Comparison of ENCODE assay signal across 17 cellular contexts in the genomic region with DNA sequence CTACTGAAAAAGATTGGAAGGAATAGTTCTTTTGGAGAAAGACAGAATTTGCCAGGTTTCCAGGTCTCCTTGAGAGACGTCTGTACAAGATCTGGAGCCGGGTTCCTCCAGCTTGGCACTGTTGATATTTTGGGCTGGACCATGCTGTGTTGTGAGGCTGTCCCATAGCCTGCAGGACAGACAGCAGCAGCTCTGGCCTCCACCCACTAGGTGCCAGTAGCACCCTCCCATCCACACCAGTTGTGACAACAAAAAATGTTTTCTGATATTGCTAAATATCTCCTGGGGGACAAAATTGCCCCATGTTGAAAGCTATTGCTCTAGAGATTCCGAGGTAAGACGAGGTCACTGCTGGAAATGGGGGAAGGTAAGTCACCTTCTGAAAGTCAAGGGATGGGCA.
DNase-seq lines count a peak whose midpoint lies in the region; ATAC-seq and TF ChIP-seq lines count a peak whose summit lies in the region.
"Had no signal": no experiment of that assay in that cellular context is flagged by ENCODE, and none has a peak within 500 bp of the region (broad histone marks: within the 10 kb centered on the region; RNA-seq: fewer than 3 reads in every experiment).

No MANE protein-coding gene starts in this region.

- H3K27me3 ChIP-seq in BE2C, result no peaks in the 10 kb centered on the region
- H3K27me3 ChIP-seq: right atrium auricular region had no signal

- DNase-seq in BE2C (no peak), NAMALWA (ENCODE audit: low spot score) (peak; percentile 31), chondrocyte (ENCODE audit: low spot score) (no peak), omental fat pad (ENCODE audit: low spot score) (no peak), GOT3 (lab: John Stamatoyannopoulos, UW) (no peak), GM19238 (ENCODE audit: insufficient read length, low spot score) (no peak)
- DNase-seq: activated CD8-positive, alpha-beta T cell treated with anti-CD3 and anti-CD28 coated beads, Interleukin-2, amount 10 ng/mL, durations not matched to agents 7 days and 5 days; activated gamma-delta T cell treated with Interleukin-2 at 50 U/mL for 16 hours; C1 segment of cervical spinal cord; head of caudate nucleus; KBM-7; NCI-H2029 had no signal

- H3K27me3 Mint-ChIP-seq in chondrocyte (ENCODE audit: low read depth), result peaks cover 11% of the 10 kb centered on the region

- ATAC-seq in GM18498 (IDR thresholded peaks at IDR 0.05; ENCODE audit: unreplicated experiment) (no peak), omental fat pad (ENCODE audit: low FRiP score) (no peak)
- ATAC-seq: activated CD8-positive, alpha-beta T cell treated with anti-CD3 and anti-CD28 coated beads, Interleukin-2, amount 10 ng/mL, durations not matched to agents 7 days and 5 days; left lobe of liver had no signal

- no peaks in the 10 kb centered on the region for H3K9me3 ChIP-seq in BE2C
- H3K9me3 ChIP-seq: right atrium auricular region had no signal

- no peaks in the 10 kb centered on the region for H3K9me3 Mint-ChIP-seq in chondrocyte (ENCODE audit: low read depth)
- H3K9me3 Mint-ChIP-seq: T-helper 1 cell treated with Interleukin-12 subunit alpha and Interleukin-12 subunit beta and Interleukin-4 antibody, amounts not matched to agents 30 μg/mL and 1 μg/mL, for 36 hours had no signal

- H3K4me3 Mint-ChIP-seq in chondrocyte (ENCODE audit: unreplicated experiment), result no peak overlapping the region
- H3K4me3 Mint-ChIP-seq: activated CD8-positive, alpha-beta T cell treated with anti-CD3 and anti-CD28 coated beads, Interleukin-2, amount 10 ng/mL, durations not matched to agents 7 days and 5 days; T-helper 1 cell treated with Interleukin-12 subunit alpha and Interleukin-12 subunit beta and Interleukin-4 antibody, amounts not matched to agents 30 μg/mL and 1 μg/mL, for 36 hours had no signal

- H3K36me3 Mint-ChIP-seq in chondrocyte (ENCODE audit: low read depth), result no peaks in the 10 kb centered on the region

- no peaks in the 10 kb centered on the region for H3K4me1 Mint-ChIP-seq in chondrocyte (ENCODE audit: low read depth)

- TF ChIP-seq CTCF in BE2C (IDR thresholded peaks at IDR 0.05; ENCODE audit: low read depth, low read length) (peak; percentile 20; the same call in 1 of the 2 replicates), GM12875 (IDR thresholded peaks at IDR 0.05; ENCODE audit: borderline replicate concordance, insufficient read depth, low read depth, low read length) (peak; percentile 31; the same call in 1 of the 2 replicates), chondrocyte (IDR thresholded peaks at IDR 0.05) (peak; percentile 36), omental fat pad (IDR thresholded peaks at IDR 0.05) (no peak)

- no peak overlapping the region for H3K27ac Mint-ChIP-seq in chondrocyte (ENCODE audit: unreplicated experiment)
- H3K27ac Mint-ChIP-seq: activated CD8-positive, alpha-beta T cell treated with anti-CD3 and anti-CD28 coated beads, Interleukin-2, amount 10 ng/mL, durations not matched to agents 7 days and 5 days; T-helper 1 cell treated with Interleukin-12 subunit alpha and Interleukin-12 subunit beta and Interleukin-4 antibody, amounts not matched to agents 30 μg/mL and 1 μg/mL, for 36 hours had no signal

- H3K4me3 ChIP-seq in BE2C (ENCODE audit: low read depth, low read length) (no peak overlapping the region), GM12875 (ENCODE audit: low read depth, low read length) (no peak overlapping the region)
- H3K4me3 ChIP-seq: right atrium auricular region had no signal

- H3K36me3 ChIP-seq in BE2C, result no peaks in the 10 kb centered on the region
- H3K36me3 ChIP-seq: right atrium auricular region had no signal

- no peaks in the 10 kb centered on the region for H3K4me1 ChIP-seq in BE2C

Comparison
In these comparisons a context has a peak if more than half of its experiments do, and no peak if none do; other contexts are left out.
1. CTCF ChIP-seq: peak in BE2C (single experiment), GM12875 (single experiment) and chondrocyte (single experiment); none in omental fat pad (0 of 3).